In genomic region chr16:69762843-69763556, GRCh38 we compare ENCODE assay signal across 8 cellular contexts. TPM values are rescaled to one million over a fixed set of nuclear protein-coding genes. Genes with fewer than 3 reads are reported as not detected.
DNase-seq lines count a peak whose midpoint lies in the region; ATAC-seq and TF ChIP-seq lines count a peak whose summit lies in the region.

No MANE protein-coding gene starts in this region.

- H3K4me3 ChIP-seq in GM23338 (peak overlapping the region; percentile 89), PC-3 (ENCODE audit: low read length) (peak overlapping the region; percentile 95), upper lobe of right lung (peak overlapping the region; percentile 88)

- intact Hi-C loops in PC-3 (cut with micrococcal nuclease) = no loop called here
- intact Hi-C loops in dendritic cell treated with granulocyte-macrophage colony-stimulating factor and Interleukin-4, amounts not matched to agents 40 ng/mL and 50 ng/mL, for 4 days (cut with micrococcal nuclease) = no loop called here
- intact Hi-C loops in upper lobe of right lung (cut with DNase I) = no loop called here

- TF ChIP-seq CTCF in GM23338 (conservative IDR thresholded peaks at IDR 0.05; ENCODE audit: low read depth in 2 of 2) = no peak
- TF ChIP-seq CTCF in PC-3 (conservative IDR thresholded peaks at IDR 0.05; ENCODE audit: low read depth, low read length) = no peak
- no peak for TF ChIP-seq CTCF in upper lobe of right lung (IDR thresholded peaks at IDR 0.05)

- H3K36me3 ChIP-seq in GM23338 (ENCODE audit: insufficient read depth) (no peaks in the 10 kb centered on the region), PC-3 (ENCODE audit: low read depth, low read length) (no peaks in the 10 kb centered on the region), upper lobe of right lung (no peaks in the 10 kb centered on the region)

- H3K4me3 Mint-ChIP-seq in GM23338 = peak overlapping the region; percentile 95
- peak overlapping the region; percentile 89 for H3K4me3 Mint-ChIP-seq in dendritic cell treated with granulocyte-macrophage colony-stimulating factor and Interleukin-4, amounts not matched to agents 40 ng/mL and 50 ng/mL, for 4 days

- H3K27ac ChIP-seq in GM23338 (ENCODE audit: low read depth) = peak overlapping the region; percentile 95
- H3K27ac ChIP-seq in PC-3 (ENCODE audit: low read length) = peak overlapping the region; percentile 57
- H3K27ac ChIP-seq in upper lobe of right lung = peak overlapping the region; percentile 95

- no peaks in the 10 kb centered on the region for H3K27me3 ChIP-seq in GM23338 (ENCODE audit: insufficient read depth)
- no peaks in the 10 kb centered on the region for H3K27me3 ChIP-seq in PC-3 (ENCODE audit: low read length)
- H3K27me3 ChIP-seq in upper lobe of right lung = no peaks in the 10 kb centered on the region

- no peaks in the 10 kb centered on the region for H3K9me3 ChIP-seq in PC-3 (ENCODE audit: low read length)
- H3K9me3 ChIP-seq in upper lobe of right lung = no peaks in the 10 kb centered on the region

- H3K27me3 Mint-ChIP-seq in GM23338 (ENCODE audit: insufficient read depth, low read depth, poor library complexity) = peaks cover 8% of the 10 kb centered on the region
- peaks cover 2% of the 10 kb centered on the region for H3K27me3 Mint-ChIP-seq in dendritic cell treated with granulocyte-macrophage colony-stimulating factor and Interleukin-4, amounts not matched to agents 40 ng/mL and 50 ng/mL, for 4 days

- H3F3A ChIP-seq in GM23338 (replicated peaks; ENCODE audit: low read depth) (no peaks in the 10 kb centered on the region), PC-3 (ENCODE audit: low read length, unreplicated experiment) (no peaks in the 10 kb centered on the region)

- peaks cover 8% of the 10 kb centered on the region; the same call in 2 of the 3 replicates for H3K9me3 Mint-ChIP-seq in GM23338
- H3K9me3 Mint-ChIP-seq in dendritic cell treated with granulocyte-macrophage colony-stimulating factor and Interleukin-4, amounts not matched to agents 40 ng/mL and 50 ng/mL, for 4 days = no peaks in the 10 kb centered on the region

- ATAC-seq in GM23338 = no peak
- peak; percentile 59 for ATAC-seq in PC-3
- ATAC-seq in upper lobe of right lung = peak; percentile 50

- H2AFZ ChIP-seq in GM23338 = peak overlapping the region; percentile 90
- H2AFZ ChIP-seq in PC-3 (ENCODE audit: low read length) = peak overlapping the region; percentile 95

- no peaks in the 10 kb centered on the region for H3K9me2 ChIP-seq in GM23338 (ENCODE audit: insufficient read depth)
- no peaks in the 10 kb centered on the region for H3K9me2 ChIP-seq in PC-3 (replicated peaks; ENCODE audit: low read length)

- peaks cover 7% of the 10 kb centered on the region for H3K4me1 Mint-ChIP-seq in GM23338
- H3K4me1 Mint-ChIP-seq in dendritic cell treated with granulocyte-macrophage colony-stimulating factor and Interleukin-4, amounts not matched to agents 40 ng/mL and 50 ng/mL, for 4 days (ENCODE audit: low read depth) = peaks cover 33% of the 10 kb centered on the region

- BruUV-seq in PC-3 (replicated peaks; lab: Mats Ljungman, UMichigan) = TSS peak; percentile 50

- H3K36me3 Mint-ChIP-seq in GM23338 (ENCODE audit: low read depth) = peaks cover 6% of the 10 kb centered on the region; the same call in 2 of the 3 replicates
- peaks cover 21% of the 10 kb centered on the region for H3K36me3 Mint-ChIP-seq in dendritic cell treated with granulocyte-macrophage colony-stimulating factor and Interleukin-4, amounts not matched to agents 40 ng/mL and 50 ng/mL, for 4 days (ENCODE audit: low read depth)

- H3K27ac Mint-ChIP-seq in GM23338 = peak overlapping the region; percentile 85
- H3K27ac Mint-ChIP-seq in dendritic cell treated with granulocyte-macrophage colony-stimulating factor and Interleukin-4, amounts not matched to agents 40 ng/mL and 50 ng/mL, for 4 days = peak overlapping the region; percentile 93

- DNase-seq in CD1c-positive myeloid dendritic cell (ENCODE audit: extremely low spot score) (peak; percentile 77), GM23338 (ENCODE audit: low spot score) (no peak), PC-3 (peak; percentile 21), lung microvascular endothelial cell (ENCODE audit: low read depth in 2 of 2) (peak; percentile 44 to 64), upper lobe of right lung (no peak), NCI-H1417 treated with DMSO at 0.1 percent for 48 hours (lab: John Stamatoyannopoulos, UW) (no peak)
- no peak for DNase-seq in activated CD4-positive, CD25-positive, alpha-beta regulatory T cell treated with anti-CD3 and anti-CD28 coated beads, Interleukin-2, amount 50 U/mL, for 72 hours

- CTCF ChIA-PET in PC-3 (lab: Charles Lee) = no interaction called here

- H3K4me1 ChIP-seq in GM23338 (ENCODE audit: insufficient read depth) = peaks cover 6% of the 10 kb centered on the region; the same call in 1 of the 2 replicates
- H3K4me1 ChIP-seq in PC-3 (ENCODE audit: insufficient read depth, low read length) = peaks cover 17% of the 10 kb centered on the region
- peaks cover 18% of the 10 kb centered on the region for H3K4me1 ChIP-seq in upper lobe of right lung

- H3K9ac ChIP-seq in PC-3 (ENCODE audit: low read length) = peak overlapping the region; percentile 90

- 0 out of 2 replicates have a peak, but pooled peaks cover 5% of the 10 kb centered on the region for H4K20me1 ChIP-seq in GM23338 (replicated peaks; ENCODE audit: insufficient read depth)
- no peaks in the 10 kb centered on the region for H4K20me1 ChIP-seq in PC-3 (ENCODE audit: low read length)

- peaks cover 49% of the 10 kb centered on the region for H3K79me2 ChIP-seq in GM23338 (replicated peaks; ENCODE audit: insufficient read depth)
- H3K79me2 ChIP-seq in PC-3 (ENCODE audit: low read length) = peaks cover 28% of the 10 kb centered on the region

- POLR2A ChIA-PET in PC-3 (lab: Charles Lee; ENCODE audit: unreplicated experiment) = interaction anchor here (0.5 kb wide), 1 partner anchor 156 kb away, joined by 3 read pairs; no protein-coding TSS in a partner anchor

- H3K4me2 ChIP-seq in GM23338 (peak overlapping the region; percentile 93), PC-3 (ENCODE audit: low read length) (peak overlapping the region; percentile 87)

TF ChIP-seq in GM23338, 12 proteins besides CTCF, POLR2A, EP300 and RAD21 (continues in another document):
- TF ChIP-seq JUNB (IDR thresholded peaks at IDR 0.05; ENCODE audit: unreplicated experiment) (no peak), ZNF331 (CRISPR knock-in tag; IDR thresholded peaks at IDR 0.05; ENCODE audit: low read depth) (no peak), POLR2AphosphoS5 (IDR thresholded peaks at IDR 0.05; ENCODE audit: low read depth) (no peak)

RNA-seq across cellular contexts. Expression of gene WWP2, which starts 0.9 kb away (rescaled TPM):
- total RNA-seq in GM23338 (2014; rRNA removed; shearing (Covaris generic)) = 29.2 and 35.5 TPM in 2 replicates
- polyA plus RNA-seq in GM23338 (2016; fragmentation: Nextera tagmentation; extraction: Ambion mirVana) = 11.6 and 12.3 TPM in 2 replicates
- total RNA-seq in PC-3 (2014; rRNA removed) (15.8 and 17.1 TPM in 2 replicates), lung microvascular endothelial cell (15.1 and 16.6 TPM in 2 replicates), upper lobe of right lung (71.9 TPM)

RNA-seq across cellular contexts. Expression of gene NOB1, which starts 8.3 kb away (rescaled TPM):
- total RNA-seq in GM23338 (2014; rRNA removed; shearing (Covaris generic)) = 41.4 and 44.1 TPM in 2 replicates
- 54.1 and 56.6 TPM in 2 replicates for polyA plus RNA-seq in GM23338 (2016; fragmentation: Nextera tagmentation; extraction: Ambion mirVana)
- total RNA-seq in PC-3 (2014; rRNA removed) (31.9 and 45.1 TPM in 2 replicates), lung microvascular endothelial cell (12.7 and 17.4 TPM in 2 replicates), upper lobe of right lung (32.0 TPM)

RNA-seq across cellular contexts. Expression of gene NQO1, which starts 36.6 kb away (rescaled TPM):
- total RNA-seq in GM23338 (2014; rRNA removed; shearing (Covaris generic)) = 75.9 and 80.9 TPM in 2 replicates
- polyA plus RNA-seq in GM23338 (2016; fragmentation: Nextera tagmentation; extraction: Ambion mirVana) = 83.4 and 86.3 TPM in 2 replicates
- total RNA-seq in PC-3 (2014; rRNA removed) (193 and 251 TPM in 2 replicates), lung microvascular endothelial cell (25.2 and 217 TPM in 2 replicates), upper lobe of right lung (77.7 TPM)

Comparison
In these comparisons a context has a peak if more than half of its experiments do, and no peak if none do; other contexts are left out.
1. DNase-seq: peak in CD1c-positive myeloid dendritic cell (single experiment), PC-3 (single experiment) and lung microvascular endothelial cell (2 of 2); none in GM23338 (single experiment), upper lobe of right lung (single experiment), NCI-H1417 treated with DMSO at 0.1 percent for 48 hours (single experiment) and activated CD4-positive, CD25-positive, alpha-beta regulatory T cell treated with anti-CD3 and anti-CD28 coated beads, Interleukin-2, amount 50 U/mL, for 72 hours (single experiment).
2. Peak in every context shown above with its lines, with median percentiles within 50 percentile points of each other: H3K27ac ChIP-seq and H3K4me3 ChIP-seq.